Comparison of ENCODE assay signal across 11 cellular contexts in genomic region chr6:799769-800168, GRCh38.
"Had no signal": no experiment of that assay in that cellular context is flagged by ENCODE, and none has a peak within 500 bp of the region (broad histone marks: within the 10 kb centered on the region; RNA-seq: fewer than 3 reads in every experiment).

No MANE protein-coding gene starts in this region.

- FAIRE-seq: H1, H54 had no signal

- ATAC-seq: GM23338, HCT116 had no signal

- H3K4me3 ChIP-seq: GM23248, GM23338, HAP-1 had no signal

- DNase-seq: GM23248, GOT3, H7, H9, HCEC 1CT, HFFc6 had no signal

- H3K4me2 ChIP-seq: GM23338 had no signal

- H3K4me1 ChIP-seq: HAP-1 had no signal

- H3K27ac ChIP-seq: GM23248 had no signal

- H3K9me3 ChIP-seq: HAP-1 had no signal
